Comparison of ENCODE assay signal across 2 cellular contexts in the genomic region with DNA sequence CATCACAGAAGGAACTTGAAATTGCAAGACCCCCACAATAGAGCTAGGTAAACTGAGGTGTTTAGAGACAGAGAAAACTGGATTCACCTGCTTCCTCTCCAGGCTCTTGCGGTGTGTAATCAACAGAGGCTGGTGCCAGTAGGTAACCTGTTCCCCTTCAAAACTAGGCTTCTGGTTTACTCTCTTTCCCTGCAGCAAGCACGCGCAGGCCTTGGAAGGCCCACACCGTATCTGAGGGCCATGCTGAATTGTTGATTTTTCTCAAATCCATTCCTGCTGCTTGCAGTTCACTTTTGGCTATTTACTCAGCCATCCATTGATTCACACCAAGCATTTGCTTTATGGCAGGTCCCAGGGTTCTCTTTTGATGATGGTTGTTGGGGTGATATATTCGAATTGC.
TF ChIP-seq lines count a peak whose summit lies in the region.

No MANE protein-coding gene starts in this region.

TF ChIP-seq in GM23338, 12 proteins besides CTCF, POLR2A, EP300 and RAD21 (continued from another document):
- TF ChIP-seq, protein P1, sequence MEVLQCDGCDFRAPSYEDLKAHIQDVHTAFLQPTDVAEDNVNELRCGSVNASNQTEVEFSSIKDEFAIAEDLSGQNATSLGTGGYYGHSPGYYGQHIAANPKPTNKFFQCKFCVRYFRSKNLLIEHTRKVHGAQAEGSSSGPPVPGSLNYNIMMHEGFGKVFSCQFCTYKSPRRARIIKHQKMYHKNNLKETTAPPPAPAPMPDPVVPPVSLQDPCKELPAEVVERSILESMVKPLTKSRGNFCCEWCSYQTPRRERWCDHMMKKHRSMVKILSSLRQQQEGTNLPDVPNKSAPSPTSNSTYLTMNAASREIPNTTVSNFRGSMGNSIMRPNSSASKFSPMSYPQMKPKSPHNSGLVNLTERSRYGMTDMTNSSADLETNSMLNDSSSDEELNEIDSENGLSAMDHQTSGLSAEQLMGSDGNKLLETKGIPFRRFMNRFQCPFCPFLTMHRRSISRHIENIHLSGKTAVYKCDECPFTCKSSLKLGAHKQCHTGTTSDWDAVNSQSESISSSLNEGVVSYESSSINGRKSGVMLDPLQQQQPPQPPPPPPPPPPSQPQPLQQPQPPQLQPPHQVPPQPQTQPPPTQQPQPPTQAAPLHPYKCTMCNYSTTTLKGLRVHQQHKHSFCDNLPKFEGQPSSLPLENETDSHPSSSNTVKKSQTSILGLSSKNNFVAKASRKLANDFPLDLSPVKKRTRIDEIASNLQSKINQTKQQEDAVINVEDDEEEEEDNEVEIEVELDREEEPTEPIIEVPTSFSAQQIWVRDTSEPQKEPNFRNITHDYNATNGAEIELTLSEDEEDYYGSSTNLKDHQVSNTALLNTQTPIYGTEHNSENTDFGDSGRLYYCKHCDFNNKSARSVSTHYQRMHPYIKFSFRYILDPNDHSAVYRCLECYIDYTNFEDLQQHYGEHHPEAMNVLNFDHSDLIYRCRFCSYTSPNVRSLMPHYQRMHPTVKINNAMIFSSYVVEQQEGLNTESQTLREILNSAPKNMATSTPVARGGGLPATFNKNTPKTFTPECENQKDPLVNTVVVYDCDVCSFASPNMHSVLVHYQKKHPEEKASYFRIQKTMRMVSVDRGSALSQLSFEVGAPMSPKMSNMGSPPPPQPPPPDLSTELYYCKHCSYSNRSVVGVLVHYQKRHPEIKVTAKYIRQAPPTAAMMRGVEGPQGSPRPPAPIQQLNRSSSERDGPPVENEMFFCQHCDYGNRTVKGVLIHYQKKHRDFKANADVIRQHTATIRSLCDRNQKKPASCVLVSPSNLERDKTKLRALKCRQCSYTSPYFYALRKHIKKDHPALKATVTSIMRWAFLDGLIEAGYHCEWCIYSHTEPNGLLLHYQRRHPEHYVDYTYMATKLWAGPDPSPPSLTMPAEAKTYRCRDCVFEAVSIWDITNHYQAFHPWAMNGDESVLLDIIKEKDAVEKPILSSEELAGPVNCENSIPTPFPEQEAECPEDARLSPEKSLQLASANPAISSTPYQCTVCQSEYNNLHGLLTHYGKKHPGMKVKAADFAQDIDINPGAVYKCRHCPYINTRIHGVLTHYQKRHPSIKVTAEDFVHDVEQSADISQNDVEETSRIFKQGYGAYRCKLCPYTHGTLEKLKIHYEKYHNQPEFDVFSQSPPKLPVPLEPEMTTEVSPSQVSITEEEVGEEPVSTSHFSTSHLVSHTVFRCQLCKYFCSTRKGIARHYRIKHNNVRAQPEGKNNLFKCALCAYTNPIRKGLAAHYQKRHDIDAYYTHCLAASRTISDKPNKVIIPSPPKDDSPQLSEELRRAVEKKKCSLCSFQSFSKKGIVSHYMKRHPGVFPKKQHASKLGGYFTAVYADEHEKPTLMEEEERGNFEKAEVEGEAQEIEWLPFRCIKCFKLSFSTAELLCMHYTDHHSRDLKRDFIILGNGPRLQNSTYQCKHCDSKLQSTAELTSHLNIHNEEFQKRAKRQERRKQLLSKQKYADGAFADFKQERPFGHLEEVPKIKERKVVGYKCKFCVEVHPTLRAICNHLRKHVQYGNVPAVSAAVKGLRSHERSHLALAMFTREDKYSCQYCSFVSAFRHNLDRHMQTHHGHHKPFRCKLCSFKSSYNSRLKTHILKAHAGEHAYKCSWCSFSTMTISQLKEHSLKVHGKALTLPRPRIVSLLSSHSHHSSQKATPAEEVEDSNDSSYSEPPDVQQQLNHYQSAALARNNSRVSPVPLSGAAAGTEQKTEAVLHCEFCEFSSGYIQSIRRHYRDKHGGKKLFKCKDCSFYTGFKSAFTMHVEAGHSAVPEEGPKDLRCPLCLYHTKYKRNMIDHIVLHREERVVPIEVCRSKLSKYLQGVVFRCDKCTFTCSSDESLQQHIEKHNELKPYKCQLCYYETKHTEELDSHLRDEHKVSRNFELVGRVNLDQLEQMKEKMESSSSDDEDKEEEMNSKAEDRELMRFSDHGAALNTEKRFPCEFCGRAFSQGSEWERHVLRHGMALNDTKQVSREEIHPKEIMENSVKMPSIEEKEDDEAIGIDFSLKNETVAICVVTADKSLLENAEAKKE (CRISPR knock-in tag; IDR thresholded peaks at IDR 0.05) = no peak
- no peak for TF ChIP-seq EZH2phosphoT487 (IDR thresholded peaks at IDR 0.05; ENCODE audit: unreplicated experiment)
- TF ChIP-seq, protein P2, sequence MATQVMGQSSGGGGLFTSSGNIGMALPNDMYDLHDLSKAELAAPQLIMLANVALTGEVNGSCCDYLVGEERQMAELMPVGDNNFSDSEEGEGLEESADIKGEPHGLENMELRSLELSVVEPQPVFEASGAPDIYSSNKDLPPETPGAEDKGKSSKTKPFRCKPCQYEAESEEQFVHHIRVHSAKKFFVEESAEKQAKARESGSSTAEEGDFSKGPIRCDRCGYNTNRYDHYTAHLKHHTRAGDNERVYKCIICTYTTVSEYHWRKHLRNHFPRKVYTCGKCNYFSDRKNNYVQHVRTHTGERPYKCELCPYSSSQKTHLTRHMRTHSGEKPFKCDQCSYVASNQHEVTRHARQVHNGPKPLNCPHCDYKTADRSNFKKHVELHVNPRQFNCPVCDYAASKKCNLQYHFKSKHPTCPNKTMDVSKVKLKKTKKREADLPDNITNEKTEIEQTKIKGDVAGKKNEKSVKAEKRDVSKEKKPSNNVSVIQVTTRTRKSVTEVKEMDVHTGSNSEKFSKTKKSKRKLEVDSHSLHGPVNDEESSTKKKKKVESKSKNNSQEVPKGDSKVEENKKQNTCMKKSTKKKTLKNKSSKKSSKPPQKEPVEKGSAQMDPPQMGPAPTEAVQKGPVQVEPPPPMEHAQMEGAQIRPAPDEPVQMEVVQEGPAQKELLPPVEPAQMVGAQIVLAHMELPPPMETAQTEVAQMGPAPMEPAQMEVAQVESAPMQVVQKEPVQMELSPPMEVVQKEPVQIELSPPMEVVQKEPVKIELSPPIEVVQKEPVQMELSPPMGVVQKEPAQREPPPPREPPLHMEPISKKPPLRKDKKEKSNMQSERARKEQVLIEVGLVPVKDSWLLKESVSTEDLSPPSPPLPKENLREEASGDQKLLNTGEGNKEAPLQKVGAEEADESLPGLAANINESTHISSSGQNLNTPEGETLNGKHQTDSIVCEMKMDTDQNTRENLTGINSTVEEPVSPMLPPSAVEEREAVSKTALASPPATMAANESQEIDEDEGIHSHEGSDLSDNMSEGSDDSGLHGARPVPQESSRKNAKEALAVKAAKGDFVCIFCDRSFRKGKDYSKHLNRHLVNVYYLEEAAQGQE (IDR thresholded peaks at IDR 0.05; ENCODE audit: unreplicated experiment) = no peak
- TF ChIP-seq, protein P3, sequence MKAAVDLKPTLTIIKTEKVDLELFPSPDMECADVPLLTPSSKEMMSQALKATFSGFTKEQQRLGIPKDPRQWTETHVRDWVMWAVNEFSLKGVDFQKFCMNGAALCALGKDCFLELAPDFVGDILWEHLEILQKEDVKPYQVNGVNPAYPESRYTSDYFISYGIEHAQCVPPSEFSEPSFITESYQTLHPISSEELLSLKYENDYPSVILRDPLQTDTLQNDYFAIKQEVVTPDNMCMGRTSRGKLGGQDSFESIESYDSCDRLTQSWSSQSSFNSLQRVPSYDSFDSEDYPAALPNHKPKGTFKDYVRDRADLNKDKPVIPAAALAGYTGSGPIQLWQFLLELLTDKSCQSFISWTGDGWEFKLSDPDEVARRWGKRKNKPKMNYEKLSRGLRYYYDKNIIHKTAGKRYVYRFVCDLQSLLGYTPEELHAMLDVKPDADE (IDR thresholded peaks at IDR 0.05) = no peak
- TF ChIP-seq POLR2AphosphoS5 (IDR thresholded peaks at IDR 0.05; ENCODE audit: low read depth) = no peak
- TF ChIP-seq NANOG (IDR thresholded peaks at IDR 0.05; ENCODE audit: borderline replicate concordance) = no peak
- TF ChIP-seq CREB1 (CRISPR knock-in tag; IDR thresholded peaks at IDR 0.05; ENCODE audit: low read depth) = no peak
- TF ChIP-seq STAT1 (IDR thresholded peaks at IDR 0.05; ENCODE audit: unreplicated experiment) = no peak
- TF ChIP-seq EZH2 (IDR thresholded peaks at IDR 0.05; ENCODE audit: low read depth, unreplicated experiment) = no peak

TF ChIP-seq in neural cell, 6 proteins besides CTCF, POLR2A, EP300 and RAD21 (continued from another document):
- TF ChIP-seq, protein P2 (IDR thresholded peaks at IDR 0.05; ENCODE audit: borderline replicate concordance) = no peak
